ENCODE assay signal across 16 cellular contexts in the genomic region with DNA sequence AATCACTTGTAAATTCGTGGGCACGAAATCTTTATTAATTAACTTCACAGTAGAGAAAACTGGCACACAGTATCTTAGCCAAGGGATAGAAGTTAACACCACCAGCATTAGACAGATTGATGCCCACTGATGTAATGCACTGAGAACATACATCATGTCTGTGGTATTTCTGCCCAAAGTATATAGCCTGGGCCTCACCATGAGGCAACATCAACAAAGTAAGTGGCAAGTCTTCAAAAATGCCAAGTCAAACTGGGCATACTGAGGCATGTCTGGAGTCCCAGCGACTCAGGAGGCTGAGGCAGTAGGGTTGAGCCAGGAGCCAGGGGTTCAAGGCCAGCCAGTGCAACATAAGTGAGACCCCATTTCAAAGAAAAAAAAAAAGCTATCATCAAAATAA.
DNase-seq lines count a peak whose midpoint lies in the region; FAIRE-seq and TF ChIP-seq lines count a peak whose summit lies in the region.
"Had no signal": no experiment of that assay in that cellular context is flagged by ENCODE, and none has a peak within 500 bp of the region (broad histone marks: within the 10 kb centered on the region; RNA-seq: fewer than 3 reads in every experiment).

No MANE protein-coding gene starts in this region.

- no peak for TF ChIP-seq CTCF in esophagus muscularis mucosa (IDR thresholded peaks at IDR 0.05)
- no peak for TF ChIP-seq CTCF in progenitor cell of endocrine pancreas (IDR thresholded peaks at IDR 0.05; ENCODE audit: unreplicated experiment)

- H3K4me3 Mint-ChIP-seq in progenitor cell of endocrine pancreas (ENCODE audit: low read depth): no peak overlapping the region
- H3K4me3 Mint-ChIP-seq: CD14-positive monocyte; CD4-positive, alpha-beta memory T cell; H9 had no signal

- TF ChIP-seq POLR2A in H54 (IDR thresholded peaks at IDR 0.05; ENCODE audit: low read depth, low read length) (no peak), esophagus muscularis mucosa (IDR thresholded peaks at IDR 0.05; ENCODE audit: low read depth) (no peak)

- peaks cover 9% of the 10 kb centered on the region for H3K9me3 Mint-ChIP-seq in progenitor cell of endocrine pancreas (ENCODE audit: low read depth)

- no peak overlapping the region for H3K27ac ChIP-seq in esophagus muscularis mucosa (replicated peaks in 1 of 4)
- H3K27ac ChIP-seq: 22Rv1, BLaER1 had no signal

- intact Hi-C loops in esophagus muscularis mucosa (cut with DNase I): loop anchor here (10.0 kb wide), 1 partner anchor 486 kb away; no protein-coding TSS in a partner anchor

- no peak for TF ChIP-seq EP300 in esophagus muscularis mucosa (IDR thresholded peaks at IDR 0.05)

- peak; percentile 37 for DNase-seq in Daoy (ENCODE audit: low read depth)
- DNase-seq in H54 (ENCODE audit: insufficient read length, low spot score): no peak
- peak; percentile 19 for DNase-seq in adipocyte (ENCODE audit: low read depth)
- DNase-seq in glomerular visceral epithelial cell (ENCODE audit: extremely low spot score): peak; percentile 76
- DNase-seq in esophagus muscularis mucosa (ENCODE audit: extremely low spot score): no peak
- no peak for DNase-seq in progenitor cell of endocrine pancreas (ENCODE audit: low spot score, unreplicated experiment)
- no peak for DNase-seq in HT-29 (ENCODE audit: low spot score)
- DNase-seq: CD4-positive, alpha-beta memory T cell; DMS153; DMS79; GOT3; H9 had no signal

- 92% methylated on average over 3 of the region's 3 CpGs for WGBS in esophagus muscularis mucosa

- H3K4me1 Mint-ChIP-seq in progenitor cell of endocrine pancreas (ENCODE audit: low read depth): peaks cover 22% of the 10 kb centered on the region
- H3K4me1 Mint-ChIP-seq: CD4-positive, alpha-beta memory T cell; H9 had no signal

- no peaks in the 10 kb centered on the region for H3K27me3 Mint-ChIP-seq in progenitor cell of endocrine pancreas

- H3K9me3 ChIP-seq in adipocyte (ENCODE audit: control insufficient read depth, low read length) (peaks cover 5% of the 10 kb centered on the region), esophagus muscularis mucosa (no peaks in the 10 kb centered on the region)

- H3K27ac Mint-ChIP-seq in progenitor cell of endocrine pancreas: no peak overlapping the region
- H3K27ac Mint-ChIP-seq: CD14-positive monocyte; CD4-positive, alpha-beta memory T cell; H9 had no signal

- H3K4me1 ChIP-seq in adipocyte (ENCODE audit: control insufficient read depth, insufficient read depth, low read length): peaks cover 17% of the 10 kb centered on the region
- peaks cover 0 to 24% (median 12%) of the 10 kb centered on the region in 4 donors for H3K4me1 ChIP-seq in esophagus muscularis mucosa

- H3K4me3 ChIP-seq in adipocyte (ENCODE audit: low read length) (no peak overlapping the region), esophagus muscularis mucosa (no peak overlapping the region)
- H3K4me3 ChIP-seq: BLaER1 had no signal

- peaks cover 19% of the 10 kb centered on the region for H3K36me3 Mint-ChIP-seq in progenitor cell of endocrine pancreas (ENCODE audit: insufficient read depth)
- H3K36me3 Mint-ChIP-seq: CD14-positive monocyte; CD4-positive, alpha-beta memory T cell had no signal

- H3K27me3 ChIP-seq in adipocyte (replicated peaks; ENCODE audit: control insufficient read depth, insufficient read depth, low read length) (no peaks in the 10 kb centered on the region), esophagus muscularis mucosa (no peaks in the 10 kb centered on the region)
- H3K27me3 ChIP-seq: BLaER1 had no signal

- H3K9ac ChIP-seq in adipocyte (ENCODE audit: low read length): no peak overlapping the region
- H3K9ac ChIP-seq: BLaER1 had no signal

- no peaks in the 10 kb centered on the region for H3K36me3 ChIP-seq in adipocyte (ENCODE audit: control insufficient read depth, insufficient read depth, low read length, severe bottlenecking)
- no peaks in the 10 kb centered on the region for H3K36me3 ChIP-seq in esophagus muscularis mucosa
- H3K36me3 ChIP-seq: BLaER1 had no signal

- peak; percentile 60 for FAIRE-seq in H54 (lab: Jason Lieb, UNC)
- FAIRE-seq: GM12891 had no signal

Comparison
In these comparisons a context has a peak if more than half of its experiments do, and no peak if none do; other contexts are left out.
1. DNase-seq: peak in Daoy (single experiment), adipocyte (single experiment) and glomerular visceral epithelial cell (single experiment); none in H54 (single experiment), esophagus muscularis mucosa (single experiment), progenitor cell of endocrine pancreas (single experiment) and HT-29 (single experiment).